ENCODE assay signal across 8 cellular contexts in the genomic region with DNA sequence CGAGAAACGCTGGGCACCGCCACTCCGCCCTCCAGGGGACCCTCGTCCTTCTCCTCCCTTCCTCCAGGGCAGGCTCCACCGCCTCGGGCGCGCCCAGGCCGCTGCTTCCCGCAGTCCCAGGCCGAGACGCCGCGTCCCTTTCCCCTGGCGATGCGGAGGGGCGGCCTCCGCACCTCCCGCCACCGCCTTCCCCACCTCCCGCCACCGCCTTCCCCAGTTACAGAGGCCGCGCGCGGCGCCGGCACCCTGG. TPM values are rescaled to one million over a fixed set of nuclear protein-coding genes. Genes with fewer than 3 reads are reported as not detected.
DNase-seq lines count a peak whose midpoint lies in the region; ATAC-seq and TF ChIP-seq lines count a peak whose summit lies in the region.

No MANE protein-coding gene starts in this region.

- DNase-seq in HCEC 1CT (peak; percentile 17), WERI-Rb-1 (no peak), cardiac septum (ENCODE audit: low spot score) (peak; percentile 75), sciatic nerve (ENCODE audit: low spot score) (no peak), mucosa of gallbladder (ENCODE audit: low spot score) (no peak), NCI-H146 (lab: John Stamatoyannopoulos, UW) (no peak), epidermal melanocyte (ENCODE audit: insufficient read length, low spot score) (no peak)

- peak; percentile 32 for ATAC-seq in sciatic nerve
- no peak for ATAC-seq in HG02678 (IDR thresholded peaks at IDR 0.05; ENCODE audit: unreplicated experiment)

- TF ChIP-seq CTCF in WERI-Rb-1 (IDR thresholded peaks at IDR 0.05; ENCODE audit: low read depth, low read length), result no peak

- H3K27ac ChIP-seq in WERI-Rb-1, result peak overlapping the region; percentile 35

- peak overlapping the region; percentile 49 for H3K4me3 ChIP-seq in WERI-Rb-1 (ENCODE audit: low read depth, low read length)

- H3K36me3 ChIP-seq in WERI-Rb-1, result no peaks in the 10 kb centered on the region

- H3K27me3 ChIP-seq in WERI-Rb-1 (ENCODE audit: insufficient read depth, low read depth, severe bottlenecking), result peaks cover 26% of the 10 kb centered on the region

- peaks cover 9% of the 10 kb centered on the region for H3K9me3 ChIP-seq in WERI-Rb-1 (ENCODE audit: severe bottlenecking)

- intact Hi-C loops in cardiac septum (cut with DNase I) (no loop called here), sciatic nerve (cut with DNase I) (no loop called here)

RNA-seq across cellular contexts. Expression of gene TXN, which starts 0.2 kb away (rescaled TPM):
- total RNA-seq in cardiac septum (60.0 TPM), sciatic nerve (144 TPM), mucosa of gallbladder (158 TPM)

RNA-seq across cellular contexts. Expression of gene C9orf152, which starts 48.1 kb away (rescaled TPM):
- total RNA-seq in cardiac septum (not detected), sciatic nerve (not detected), mucosa of gallbladder (44.4 TPM)

Comparison
In these comparisons a context has a peak if more than half of its experiments do, and no peak if none do; other contexts are left out.
1. DNase-seq: peak in HCEC 1CT (single experiment) and cardiac septum (single experiment); none in WERI-Rb-1 (single experiment), sciatic nerve (single experiment), mucosa of gallbladder (single experiment), NCI-H146 (single experiment) and epidermal melanocyte (single experiment).
2. RNA of gene C9orf152, which starts 48.1 kb away (total RNA-seq): 44.4 TPM in mucosa of gallbladder (single experiment); not detected in sciatic nerve (single experiment) and not detected in cardiac septum (single experiment); every median in the first group is over 10 times any median in the second.